In the genomic region with DNA sequence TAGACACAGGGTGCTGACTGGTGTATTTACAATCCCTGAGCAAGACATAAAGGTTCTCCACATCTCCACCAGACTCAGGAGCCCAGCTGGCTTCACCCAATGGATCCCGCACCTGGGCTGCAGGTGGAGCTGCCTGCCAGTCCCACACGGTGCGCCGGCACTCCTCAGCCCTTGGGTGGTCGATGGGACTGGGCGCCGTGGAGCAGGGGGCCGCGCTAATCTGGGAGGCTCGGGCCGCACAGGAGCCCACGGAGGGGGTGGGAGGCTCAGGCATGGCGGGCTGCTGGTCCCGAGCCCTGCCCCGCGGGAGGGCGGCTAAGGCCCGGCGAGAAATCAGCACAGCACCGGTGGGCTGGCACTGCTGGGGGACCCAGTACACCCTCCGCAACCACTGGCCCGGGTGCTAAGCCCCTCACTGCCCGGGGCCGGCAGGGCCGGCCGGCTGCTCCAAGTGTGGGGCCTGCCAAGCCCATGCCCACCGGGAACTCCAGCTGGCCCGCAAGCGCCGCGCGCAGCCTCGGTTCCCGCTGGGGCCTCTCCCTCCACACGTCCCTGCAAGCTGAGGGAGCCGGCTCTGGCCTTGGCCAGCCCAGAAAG, we compare ENCODE assay signal across 7 cellular contexts. TPM values are rescaled to one million over a fixed set of nuclear protein-coding genes. Genes with fewer than 3 reads are reported as not detected.
DNase-seq lines count a peak whose midpoint lies in the region; ATAC-seq, FAIRE-seq and TF ChIP-seq lines count a peak whose summit lies in the region.
"Not testable (repeated sequence)": the region's sequence is repeated elsewhere in the genome, so short reads cannot be mapped to it uniquely, and the experiment has no call there.

No MANE protein-coding gene starts in this region.

- H3K9ac ChIP-seq in kidney (ENCODE audit: low read length in 2 of 2) = not testable (repeated sequence)

- H3K9me3 ChIP-seq in right cardiac atrium (ENCODE audit: control insufficient read depth, low read length); kidney (ENCODE audit: control insufficient read depth in 1 of 2, low read length in 2 of 2); spleen: not testable (repeated sequence)

- intact Hi-C loops in activated CD4-positive, alpha-beta T cell treated with anti-CD3 and anti-CD28 coated beads, Interleukin-2, amount 10 ng/mL, durations not matched to agents 24 days and 14 days (cut with micrococcal nuclease) = loop anchor here (10.0 kb wide), 1 partner anchor 1939 kb away; a partner anchor contains a TSS
- intact Hi-C loops in left ventricle myocardium superior (cut with micrococcal nuclease); right cardiac atrium (cut with DNase I); kidney (cut with DNase I); posterior vena cava (cut with DNase I); spleen (cut with DNase I; ENCODE audit: low total_unique reads): not testable (repeated sequence)

- not testable (repeated sequence) for H3K27me3 Mint-ChIP-seq in activated CD4-positive, alpha-beta T cell treated with anti-CD3 and anti-CD28 coated beads, Interleukin-2, amount 10 ng/mL, durations not matched to agents 24 days and 14 days; chondrocyte (ENCODE audit: low read depth)

- DNase-seq in activated CD4-positive, alpha-beta T cell treated with anti-CD3 and anti-CD28 coated beads, Interleukin-2, amount 10 ng/mL, durations not matched to agents 24 days and 14 days = peak; percentile 47
- peak; percentile 81 for DNase-seq in chondrocyte (ENCODE audit: low spot score)
- DNase-seq in left ventricle myocardium superior = peak; percentile 15
- peak in 2 of 3 donors; percentile 33 to 48 for DNase-seq in right cardiac atrium
- peak; percentile 67 for DNase-seq in kidney
- peak; percentile 74 for DNase-seq in posterior vena cava (ENCODE audit: low spot score)
- peak; percentile 77 for DNase-seq in spleen

- 95% methylated on average over 36 of the region's 36 CpGs for WGBS in right cardiac atrium
- 92 to 97% (median 95%) methylated on average over 15 to 36 of the region's 36 CpGs for WGBS in spleen, 5 donors

- H3K27ac ChIP-seq in right cardiac atrium (ENCODE audit: low read length); kidney (ENCODE audit: low read depth in 2 of 2, low read length in 2 of 2); spleen: not testable (repeated sequence)

- peaks cover 22% of the 10 kb centered on the region for H3K4me1 Mint-ChIP-seq in activated CD4-positive, alpha-beta T cell treated with anti-CD3 and anti-CD28 coated beads, Interleukin-2, amount 10 ng/mL, durations not matched to agents 24 days and 14 days
- not testable (repeated sequence) for H3K4me1 Mint-ChIP-seq in chondrocyte (ENCODE audit: low read depth)

- TF ChIP-seq POLR2A in spleen (IDR thresholded peaks at IDR 0.05) = not testable (repeated sequence)

- H3K4me3 Mint-ChIP-seq in activated CD4-positive, alpha-beta T cell treated with anti-CD3 and anti-CD28 coated beads, Interleukin-2, amount 10 ng/mL, durations not matched to agents 24 days and 14 days; chondrocyte (ENCODE audit: unreplicated experiment): not testable (repeated sequence)

- H3K4me1 ChIP-seq in right cardiac atrium (ENCODE audit: control insufficient read depth, insufficient read depth, low read length); kidney (ENCODE audit: control insufficient read depth in 1 of 2, insufficient read depth in 1 of 2, low read depth in 1 of 2, low read length in 2 of 2): not testable (repeated sequence)
- peaks cover 0 to 10% (median 6%) of the 10 kb centered on the region in 6 donors for H3K4me1 ChIP-seq in spleen

- H3K27me3 ChIP-seq in right cardiac atrium (ENCODE audit: control insufficient read depth, insufficient read depth); spleen (replicated peaks in 1 of 7): not testable (repeated sequence)

- TF ChIP-seq CTCF in chondrocyte (IDR thresholded peaks at IDR 0.05); kidney (IDR thresholded peaks at IDR 0.05; ENCODE audit: borderline replicate concordance, extremely low read depth, insufficient read depth); spleen (IDR thresholded peaks at IDR 0.05 in 8 of 11, conservative IDR thresholded peaks at IDR 0.05 in 3 of 11): not testable (repeated sequence)

- FAIRE-seq in kidney (lab: Jason Lieb, UNC) = not testable (repeated sequence)

- H3K9me3 Mint-ChIP-seq in activated CD4-positive, alpha-beta T cell treated with anti-CD3 and anti-CD28 coated beads, Interleukin-2, amount 10 ng/mL, durations not matched to agents 24 days and 14 days; chondrocyte (ENCODE audit: low read depth): not testable (repeated sequence)

- not testable (repeated sequence) for H3K36me3 Mint-ChIP-seq in activated CD4-positive, alpha-beta T cell treated with anti-CD3 and anti-CD28 coated beads, Interleukin-2, amount 10 ng/mL, durations not matched to agents 24 days and 14 days (ENCODE audit: low read depth); chondrocyte (ENCODE audit: low read depth)

- H3K27ac Mint-ChIP-seq in activated CD4-positive, alpha-beta T cell treated with anti-CD3 and anti-CD28 coated beads, Interleukin-2, amount 10 ng/mL, durations not matched to agents 24 days and 14 days; chondrocyte (ENCODE audit: unreplicated experiment): not testable (repeated sequence)

- ATAC-seq in left ventricle myocardium superior, right cardiac atrium: not testable (repeated sequence)

- not testable (repeated sequence) for H3K36me3 ChIP-seq in kidney (ENCODE audit: control insufficient read depth in 1 of 2, insufficient read depth in 2 of 2, low read length in 2 of 2); spleen

- H3K4me3 ChIP-seq in right cardiac atrium (ENCODE audit: low read length); kidney (ENCODE audit: low read length in 2 of 2); spleen: not testable (repeated sequence)

RNA-seq across cellular contexts. Expression of a gene that starts 5.2 kb away (rescaled TPM):
- total RNA-seq in activated CD4-positive, alpha-beta T cell treated with anti-CD3 and anti-CD28 coated beads, Interleukin-2, amount 10 ng/mL, durations not matched to agents 24 days and 14 days = 95.6 and 101 TPM in 2 replicates
- 73.4 to 106 TPM (median 74.4 TPM) in 3 replicates for total RNA-seq in chondrocyte
- 93.1 TPM for total RNA-seq in left ventricle myocardium superior
- 100 to 1,000 TPM in 2 of 4 donors, 10 to 100 TPM in 2; 83.1 to 111 (median 102) TPM for total RNA-seq in right cardiac atrium
- polyA plus RNA-seq in right cardiac atrium = 78.2 TPM
- total RNA-seq in kidney = 65.1 TPM
- polyA plus RNA-seq in kidney (ENCODE audit: insufficient read depth, low read depth, low replicate concordance) = 60.5 TPM
- 10 to 100 TPM; 79.5 to 93.4 TPM for total RNA-seq in posterior vena cava
- 10 to 100 TPM; 47.5 to 65.2 (median 55.9) TPM for total RNA-seq in spleen
- 10 to 100 TPM; 26.6 to 30.9 (median 30.5) TPM for polyA plus RNA-seq in spleen

Comparison
In these comparisons a context has a peak if more than half of its experiments do, and no peak if none do; other contexts are left out.
1. DNase-seq: peak in every context shown above with its lines; median percentile 81 in chondrocyte; 77 in spleen; 74 in posterior vena cava; 67 in kidney; 47 in activated CD4-positive, alpha-beta T cell treated with anti-CD3 and anti-CD28 coated beads, Interleukin-2, amount 10 ng/mL, durations not matched to agents 24 days and 14 days; 40 in right cardiac atrium; 15 in left ventricle myocardium superior.